Comparison of ENCODE assay signal across 12 cellular contexts in genomic region chr1:30378991-30379581, GRCh38.
DNase-seq lines count a peak whose midpoint lies in the region; ATAC-seq and TF ChIP-seq lines count a peak whose summit lies in the region.
"Had no signal": no experiment of that assay in that cellular context is flagged by ENCODE, and none has a peak within 500 bp of the region (broad histone marks: within the 10 kb centered on the region; RNA-seq: fewer than 3 reads in every experiment).

No MANE protein-coding gene starts in this region.

- H3K36me3 ChIP-seq in RWPE2 (ENCODE audit: low read depth) = no peaks in the 10 kb centered on the region
- H3K36me3 ChIP-seq: left ventricle myocardium inferior, tibial artery had no signal

- H3K27me3 ChIP-seq in RWPE2 (ENCODE audit: insufficient read depth, poor library complexity, severe bottlenecking) = no peaks in the 10 kb centered on the region

- peaks cover 18% of the 10 kb centered on the region for H3K27me3 Mint-ChIP-seq in activated T-cell treated with anti-CD3 and anti-CD28 coated beads, Interleukin-2, amount 50 U/mL, for 24 hours
- H3K27me3 Mint-ChIP-seq in activated T-cell treated with anti-CD3 and anti-CD28 coated beads, Interleukin-2, amount 50 U/mL, for 72 hours (ENCODE audit: low read depth) = no peaks in the 10 kb centered on the region
- H3K27me3 Mint-ChIP-seq in type B pancreatic cell = peaks cover 7% of the 10 kb centered on the region

- TF ChIP-seq CTCF in RWPE2 (IDR thresholded peaks at IDR 0.05; ENCODE audit: poor library complexity, severe bottlenecking) = no peak
- TF ChIP-seq CTCF in type B pancreatic cell (conservative IDR thresholded peaks at IDR 0.05) = no peak

- no peaks in the 10 kb centered on the region for H3K9me3 Mint-ChIP-seq in activated T-cell treated with anti-CD3 and anti-CD28 coated beads, Interleukin-2, amount 50 U/mL, for 24 hours
- H3K9me3 Mint-ChIP-seq in activated T-cell treated with anti-CD3 and anti-CD28 coated beads, Interleukin-2, amount 50 U/mL, for 72 hours = no peaks in the 10 kb centered on the region
- H3K9me3 Mint-ChIP-seq in type B pancreatic cell = no peaks in the 10 kb centered on the region
- H3K9me3 Mint-ChIP-seq: CD14-positive monocyte had no signal

- peak overlapping the region; percentile 1 for H3K27ac ChIP-seq in RWPE2 (ENCODE audit: poor library complexity, severe bottlenecking)
- H3K27ac ChIP-seq: left ventricle myocardium inferior, tibial artery had no signal

- H3K36me3 Mint-ChIP-seq in activated T-cell treated with anti-CD3 and anti-CD28 coated beads, Interleukin-2, amount 50 U/mL, for 24 hours (ENCODE audit: low read depth) = no peaks in the 10 kb centered on the region
- H3K36me3 Mint-ChIP-seq in activated T-cell treated with anti-CD3 and anti-CD28 coated beads, Interleukin-2, amount 50 U/mL, for 72 hours (ENCODE audit: insufficient read depth in 2 of 2) = no peaks in the 10 kb centered on the region
- no peaks in the 10 kb centered on the region for H3K36me3 Mint-ChIP-seq in type B pancreatic cell
- H3K36me3 Mint-ChIP-seq: CD14-positive monocyte had no signal

- peaks cover 6% of the 10 kb centered on the region for H3K4me1 ChIP-seq in RWPE2 (ENCODE audit: insufficient read depth, poor library complexity, severe bottlenecking)

- H3K27ac Mint-ChIP-seq in activated T-cell treated with anti-CD3 and anti-CD28 coated beads, Interleukin-2, amount 50 U/mL, for 24 hours = no peak overlapping the region
- no peak overlapping the region for H3K27ac Mint-ChIP-seq in activated T-cell treated with anti-CD3 and anti-CD28 coated beads, Interleukin-2, amount 50 U/mL, for 72 hours
- peak overlapping the region; percentile 74 for H3K27ac Mint-ChIP-seq in type B pancreatic cell
- H3K27ac Mint-ChIP-seq: CD14-positive monocyte had no signal

- no peak overlapping the region for H3K4me3 ChIP-seq in RWPE2 (ENCODE audit: severe bottlenecking)
- H3K4me3 ChIP-seq: left ventricle myocardium inferior, tibial artery had no signal

- H3K9me3 ChIP-seq in RWPE2 (ENCODE audit: severe bottlenecking) = no peaks in the 10 kb centered on the region
- H3K9me3 ChIP-seq: left ventricle myocardium inferior, tibial artery had no signal

- H3K4me3 Mint-ChIP-seq in activated T-cell treated with anti-CD3 and anti-CD28 coated beads, Interleukin-2, amount 50 U/mL, for 24 hours = no peak overlapping the region
- H3K4me3 Mint-ChIP-seq in activated T-cell treated with anti-CD3 and anti-CD28 coated beads, Interleukin-2, amount 50 U/mL, for 72 hours = no peak overlapping the region
- peak overlapping the region; percentile 63 for H3K4me3 Mint-ChIP-seq in type B pancreatic cell

- H3K4me1 Mint-ChIP-seq in activated T-cell treated with anti-CD3 and anti-CD28 coated beads, Interleukin-2, amount 50 U/mL, for 24 hours (ENCODE audit: low read depth) = peaks cover 2% of the 10 kb centered on the region
- H3K4me1 Mint-ChIP-seq in activated T-cell treated with anti-CD3 and anti-CD28 coated beads, Interleukin-2, amount 50 U/mL, for 72 hours (ENCODE audit: low read depth) = no peaks in the 10 kb centered on the region
- H3K4me1 Mint-ChIP-seq in type B pancreatic cell (ENCODE audit: unreplicated experiment) = peaks cover 43% of the 10 kb centered on the region

- no peak for ATAC-seq in activated T-cell treated with anti-CD3 and anti-CD28 coated beads, Interleukin-2, amount 50 U/mL, for 72 hours (replicated peaks in 1 of 2)
- peak; percentile 54; the same call in 2 of the 3 replicates for ATAC-seq in RWPE2 (ENCODE audit: low read depth)

- peak; percentile 22 for DNase-seq in activated T-cell treated with anti-CD3 and anti-CD28 coated beads, Interleukin-2, amount 50 U/mL, for 24 hours
- DNase-seq in activated T-cell treated with anti-CD3 and anti-CD28 coated beads, Interleukin-2, amount 50 U/mL, for 72 hours = no peak
- DNase-seq in RWPE2 (ENCODE audit: low spot score) = no peak
- peak; percentile 82 for DNase-seq in islet precursor cell
- DNase-seq in type B pancreatic cell (ENCODE audit: extremely low spot score, unreplicated experiment) = no peak
- no peak for DNase-seq in GM19240 (ENCODE audit: insufficient read length, low spot score)
- DNase-seq in NCI-H510A (lab: John Stamatoyannopoulos, UW) = no peak
- DNase-seq in activated CD4-positive, alpha-beta T cell treated with anti-CD3 and anti-CD28 coated beads, Interleukin-2, amount 50 U/mL, for 48 hours = no peak
- DNase-seq: left ventricle myocardium inferior, NCI-H1105 had no signal

Comparison
In these comparisons a context has a peak if more than half of its experiments do, and no peak if none do; other contexts are left out.
1. DNase-seq: peak in activated T-cell treated with anti-CD3 and anti-CD28 coated beads, Interleukin-2, amount 50 U/mL, for 24 hours (single experiment) and islet precursor cell (single experiment); none in activated T-cell treated with anti-CD3 and anti-CD28 coated beads, Interleukin-2, amount 50 U/mL, for 72 hours (0 of 2), RWPE2 (single experiment), type B pancreatic cell (single experiment), GM19240 (single experiment), NCI-H510A (single experiment) and activated CD4-positive, alpha-beta T cell treated with anti-CD3 and anti-CD28 coated beads, Interleukin-2, amount 50 U/mL, for 48 hours (0 of 2).